ENCODE assay signal across 8 cellular contexts in the genomic region with DNA sequence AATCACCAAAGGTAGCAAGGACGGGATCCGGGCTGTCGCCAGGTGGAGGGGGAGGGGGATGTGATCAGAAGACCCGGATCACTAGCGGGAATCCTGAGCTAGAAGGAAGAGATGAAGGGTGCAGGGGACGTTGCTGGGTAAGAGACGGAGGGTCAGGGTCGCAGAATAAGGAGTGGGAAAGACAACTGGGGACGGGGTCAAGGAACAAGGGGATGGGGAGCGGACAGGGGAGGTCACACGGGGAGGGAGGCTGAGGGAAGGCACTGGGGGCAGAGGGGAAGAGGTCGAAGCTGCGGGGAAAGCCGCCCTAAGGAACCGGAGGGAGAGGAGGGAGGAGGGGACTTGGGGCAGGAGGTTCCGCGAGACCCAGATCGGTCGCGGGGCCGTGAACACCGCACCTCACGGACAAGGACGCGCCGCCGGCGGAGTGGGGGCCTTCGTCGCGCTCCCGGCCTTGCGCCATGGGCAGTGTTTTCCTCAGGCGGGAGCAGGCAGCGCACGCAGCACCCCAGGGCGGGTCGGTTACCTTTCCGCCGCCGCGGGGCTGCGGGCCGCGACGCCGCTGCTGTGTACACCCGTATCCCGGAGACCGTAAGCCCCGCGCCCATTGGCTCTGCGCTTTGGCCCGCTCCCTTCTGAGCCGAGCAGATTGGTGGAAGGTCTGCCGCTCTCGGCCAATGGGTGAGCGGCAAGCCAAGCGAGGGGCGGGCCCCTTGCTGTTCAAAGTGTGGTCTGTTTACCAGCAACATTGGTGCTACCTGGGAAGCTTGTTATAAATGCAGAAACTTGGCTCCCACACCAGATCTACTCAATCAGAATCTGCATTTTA. TPM values are rescaled to one million over a fixed set of nuclear protein-coding genes. Genes with fewer than 3 reads are reported as not detected.
DNase-seq lines count a peak whose midpoint lies in the region; ATAC-seq, FAIRE-seq and TF ChIP-seq lines count a peak whose summit lies in the region.

Gene CFAP43 (minus strand): TSS at position 581 of the 829 bp plus-strand sequence. CDS start 118 bp downstream, at position 463.

- TF ChIP-seq CTCF in AG09309 (IDR thresholded peaks at IDR 0.05; ENCODE audit: control insufficient read depth, insufficient read depth, low read depth, low read length, missing control alignments), result no peak
- no peak for TF ChIP-seq CTCF in kidney epithelial cell (IDR thresholded peaks at IDR 0.05; ENCODE audit: insufficient read depth, low read length, poor library complexity, severe bottlenecking)

- DNase-seq in AG09309 (ENCODE audit: low read depth) (peak; percentile 68), NCI-H460 (ENCODE audit: extremely low read depth, low read depth) (peak; percentile 97), kidney epithelial cell (ENCODE audit: low read depth) (peak; percentile 87)
- DNase-seq in activated CD4-positive, alpha-beta T cell treated with anti-CD3 and anti-CD28 coated beads for 48 hours, result peak; percentile 100
- DNase-seq in stimulated activated CD4-positive, alpha-beta T cell treated with anti-CD3 and anti-CD28 coated beads, Interleukin-15, amount 100 ng/mL, for 1 hour (ENCODE audit: low read depth in 1 of 2, low spot score in 1 of 2), result peak; percentile 98 to 100

- peak within 1 kb of the TSS; percentile 67 for H3K4me3 ChIP-seq in AG09309 (ENCODE audit: control insufficient read depth, low read depth, low read length)
- peak within 1 kb of the TSS; percentile 78 for H3K4me3 ChIP-seq in kidney epithelial cell (ENCODE audit: low read depth, low read length)

- H3K36me3 ChIP-seq in kidney epithelial cell (ENCODE audit: control insufficient read depth, insufficient read depth, low read length), result no peaks in the 10 kb centered on the region

- FAIRE-seq in colon (lab: Jason Lieb, UNC), result peak; percentile 95

- no peaks in the 10 kb centered on the region for H3K27me3 ChIP-seq in kidney epithelial cell (ENCODE audit: control insufficient read depth, insufficient read depth, low read length)

- ATAC-seq in GM19043 (IDR thresholded peaks at IDR 0.05; ENCODE audit: low read depth, unreplicated experiment) (peak; percentile 100), HG03378 (IDR thresholded peaks at IDR 0.05; ENCODE audit: unreplicated experiment) (peak; percentile 100)

RNA-seq across cellular contexts. Expression of gene CFAP43, which starts in this region (rescaled TPM):
- total RNA-seq in NCI-H460 (2014; rRNA removed; shearing (Covaris generic)), result 0.22 TPM in 1 of 2 replicates, not detected in the other
- not detected in 2 replicates for polyA plus RNA-seq in NCI-H460 (2014; cell fraction: nucleus; rRNA removed)
- total RNA-seq in kidney epithelial cell, result 0.34 and 0.75 TPM in 2 replicates

Comparison
In these comparisons a context has a peak if more than half of its experiments do, and no peak if none do; other contexts are left out.
1. Peak in every context shown above with its lines: DNase-seq, ATAC-seq and H3K4me3 ChIP-seq.
2. Peak in DNase-seq in NCI-H460; RNA of the gene not detected or under 1 TPM.
3. Peak in DNase-seq and H3K4me3 ChIP-seq in kidney epithelial cell; RNA of the gene not detected or under 1 TPM.